Comparison of ENCODE assay signal across 9 cellular contexts in genomic region chr19:38691938-38692457, GRCh38. TPM values are rescaled to one million over a fixed set of nuclear protein-coding genes. Genes with fewer than 3 reads are reported as not detected.
DNase-seq lines count a peak whose midpoint lies in the region; ATAC-seq and TF ChIP-seq lines count a peak whose summit lies in the region.
"Had no signal": no experiment of that assay in that cellular context is flagged by ENCODE, and none has a peak within 500 bp of the region (broad histone marks: within the 10 kb centered on the region; RNA-seq: fewer than 3 reads in every experiment).

No MANE protein-coding gene starts in this region.

- DNase-seq in coronary artery (ENCODE audit: low spot score) (peak; percentile 95), right lobe of liver (no peak), tibial artery (peak; percentile 81 to 96), COLO829 (ENCODE audit: low spot score) (no peak), NCI-H1105 treated with DMSO at 0.1 percent for 48 hours (lab: John Stamatoyannopoulos, UW) (no peak)

- H3K4me1 ChIP-seq in right lobe of liver = peaks cover 0 to 54% (median 22%) of the 10 kb centered on the region in 4 donors
- peaks cover 18 to 98% (median 88%) of the 10 kb centered on the region in 4 donors for H3K4me1 ChIP-seq in tibial artery

- ATAC-seq in right lobe of liver (peak; percentile 22 to 32 (median 28)), GM19328 (IDR thresholded peaks at IDR 0.05; ENCODE audit: unreplicated experiment) (no peak), HG02885 (IDR thresholded peaks at IDR 0.05; ENCODE audit: poor library complexity, unreplicated experiment) (no peak)
- ATAC-seq: left colon had no signal

- H3K4me3 ChIP-seq in coronary artery = peak overlapping the region; percentile 41
- no peak overlapping the region for H3K4me3 ChIP-seq in right lobe of liver
- no peak overlapping the region for H3K4me3 ChIP-seq in tibial artery

- H3K27ac ChIP-seq in coronary artery = peak overlapping the region; percentile 97
- peak overlapping the region; percentile 23 to 67 (median 57) for H3K27ac ChIP-seq in right lobe of liver
- peak overlapping the region; percentile 91 to 94 for H3K27ac ChIP-seq in tibial artery

- no peaks in the 10 kb centered on the region for H3K36me3 ChIP-seq in right lobe of liver
- peaks cover 0 to 7% (median 2%) of the 10 kb centered on the region in 3 donors for H3K36me3 ChIP-seq in tibial artery

- no peak for TF ChIP-seq CTCF in coronary artery (IDR thresholded peaks at IDR 0.05)
- no peak for TF ChIP-seq CTCF in right lobe of liver (IDR thresholded peaks at IDR 0.05)
- no peak for TF ChIP-seq CTCF in tibial artery (IDR thresholded peaks at IDR 0.05)

- intact Hi-C loops in right lobe of liver (cut with DNase I) = loop anchor here in 1 of 2 donors (10.0 kb wide), 1 partner anchor 47 kb away; the partner anchor contains the start of gene ACTN4
- intact Hi-C loops in tibial artery (cut with DNase I; ENCODE audit: low total_unique reads) = loop anchor here (5.0 kb wide), 1 partner anchor 35 kb away; no protein-coding TSS in a partner anchor

- no peak for TF ChIP-seq POLR2A in right lobe of liver (IDR thresholded peaks at IDR 0.05)

- 65% methylated on average over 12 of the region's 15 CpGs for WGBS in right lobe of liver (ENCODE audit: insufficient coverage, low coverage, low lambda C conversion rate, missing lambda C conversion rate)

- H3K27me3 ChIP-seq in right lobe of liver (no peaks in the 10 kb centered on the region), tibial artery (no peaks in the 10 kb centered on the region)

- no peak for TF ChIP-seq RAD21 in Ishikawa (IDR thresholded peaks at IDR 0.05; ENCODE audit: low read depth)

- no peaks in the 10 kb centered on the region for H3K9me3 ChIP-seq in right lobe of liver
- no peaks in the 10 kb centered on the region for H3K9me3 ChIP-seq in tibial artery

- peak; percentile 15; the same call in 1 of the 2 replicates for TF ChIP-seq EP300 in Ishikawa (IDR thresholded peaks at IDR 0.05; ENCODE audit: borderline replicate concordance)

TF ChIP-seq in Ishikawa, 13 proteins besides CTCF, POLR2A, EP300 and RAD21:
- TF ChIP-seq TEAD4 (IDR thresholded peaks at IDR 0.05) (peak; percentile 25; the same call in 1 of the 2 replicates), USF1 (IDR thresholded peaks at IDR 0.05) (no peak)
TF ChIP-seq in Ishikawa: peak in this region for 1.

RNA-seq across cellular contexts. Expression of gene ACTN4, which starts 44.5 kb away (rescaled TPM):
- total RNA-seq in right lobe of liver = 100 to 1,000 TPM; 142 to 306 (median 201) TPM

RNA-seq across cellular contexts. Expression of gene CAPN12, which starts 52.3 kb away (rescaled TPM):
- 10 to 100 TPM in 3 of 6 experiments, 1 to 10 TPM in 3; 2.2 to 45.3 (median 16.3) TPM for total RNA-seq in right lobe of liver

Comparison
In these comparisons a context has a peak if more than half of its experiments do, and no peak if none do; other contexts are left out.
1. DNase-seq: peak in coronary artery (single experiment) and tibial artery (2 of 2); none in right lobe of liver (0 of 3), COLO829 (single experiment) and NCI-H1105 treated with DMSO at 0.1 percent for 48 hours (single experiment).
2. ATAC-seq: peak in right lobe of liver (4 of 4); none in GM19328 (single experiment) and HG02885 (single experiment).
3. Peak in every context shown above with its lines, with median percentiles within 50 percentile points of each other: H3K27ac ChIP-seq.